ENCODE assay signal across 9 cellular contexts in the genomic region with DNA sequence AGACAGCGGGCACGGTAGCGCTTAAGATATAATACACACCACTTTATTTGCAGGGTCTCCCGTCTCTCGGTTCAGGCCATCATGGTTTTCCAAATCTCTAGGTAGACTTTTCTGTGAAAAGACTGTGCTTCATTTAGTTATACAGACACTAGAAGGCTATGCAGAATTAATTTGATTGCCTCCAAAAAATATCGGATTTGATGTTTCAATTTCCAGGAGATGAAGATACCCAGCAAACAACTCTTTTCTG. TPM values are rescaled to one million over a fixed set of nuclear protein-coding genes. Genes with fewer than 3 reads are reported as not detected.
DNase-seq lines count a peak whose midpoint lies in the region; ATAC-seq and TF ChIP-seq lines count a peak whose summit lies in the region.
"Had no signal": no experiment of that assay in that cellular context is flagged by ENCODE, and none has a peak within 500 bp of the region (broad histone marks: within the 10 kb centered on the region; RNA-seq: fewer than 3 reads in every experiment).

No MANE protein-coding gene starts in this region.

- peaks cover 33% of the 10 kb centered on the region for H3K4me1 ChIP-seq in CD8-positive, alpha-beta T cell (ENCODE audit: insufficient read depth, low read length)
- H3K4me1 ChIP-seq in PC-9 (replicated peaks; ENCODE audit: insufficient read depth), result peaks cover 35% of the 10 kb centered on the region
- peaks cover 13% of the 10 kb centered on the region for H3K4me1 ChIP-seq in rectal smooth muscle tissue (ENCODE audit: control insufficient read depth, insufficient read depth, low read length)

- H3K4me2 ChIP-seq in PC-9, result peak overlapping the region; percentile 95

- H3K9me3 ChIP-seq in CD8-positive, alpha-beta T cell (ENCODE audit: low read length), result no peaks in the 10 kb centered on the region
- no peaks in the 10 kb centered on the region for H3K9me3 ChIP-seq in PC-9 (ENCODE audit: insufficient read depth, low read depth)

- TF ChIP-seq CTCF in CD8-positive, alpha-beta T cell (IDR thresholded peaks at IDR 0.05), result no peak
- TF ChIP-seq CTCF in PC-9 (conservative IDR thresholded peaks at IDR 0.05), result no peak
- no peak for TF ChIP-seq CTCF in fibroblast of villous mesenchyme (IDR thresholded peaks at IDR 0.05; ENCODE audit: insufficient read depth, low read depth, low read length)

- H2AFZ ChIP-seq in PC-9, result peak overlapping the region; percentile 88

- POLR2A ChIA-PET in CD8-positive, alpha-beta T cell (lab: Charles Lee), result interaction anchor here (3.4 kb wide), 1 partner anchor 29 kb away, joined by 33 read pairs; a partner anchor contains a TSS
- POLR2A ChIA-PET in PC-9 (lab: Charles Lee; ENCODE audit: unreplicated experiment), result no interaction called here

- peaks cover 34% of the 10 kb centered on the region for H3K36me3 Mint-ChIP-seq in CD8-positive, alpha-beta T cell

- no peaks in the 10 kb centered on the region for H3K36me3 ChIP-seq in CD8-positive, alpha-beta T cell (ENCODE audit: insufficient read depth, low read length)
- H3K36me3 ChIP-seq in PC-9 (ENCODE audit: low read depth) (peaks cover 5% of the 10 kb centered on the region), rectal smooth muscle tissue (ENCODE audit: control insufficient read depth, insufficient read depth, low read length) (no peaks in the 10 kb centered on the region)

- no peaks in the 10 kb centered on the region for H3K27me3 ChIP-seq in CD8-positive, alpha-beta T cell (ENCODE audit: insufficient read depth, low read length)
- H3K27me3 ChIP-seq in PC-9 (ENCODE audit: insufficient read depth, low read depth) (no peaks in the 10 kb centered on the region), rectal smooth muscle tissue (ENCODE audit: control insufficient read depth, insufficient read depth, low read length) (no peaks in the 10 kb centered on the region)

- no peaks in the 10 kb centered on the region for H3K27me3 Mint-ChIP-seq in CD8-positive, alpha-beta T cell (ENCODE audit: low read depth)

- peak overlapping the region; percentile 61 for H3K4me3 ChIP-seq in CD8-positive, alpha-beta T cell (ENCODE audit: low read depth, low read length)
- H3K4me3 ChIP-seq in PC-9 (peak overlapping the region; percentile 93), fibroblast of villous mesenchyme (ENCODE audit: low read depth, low read length) (peak overlapping the region; percentile 98), rectal smooth muscle tissue (ENCODE audit: low read length) (peak overlapping the region; percentile 98)

- CTCF ChIA-PET in CD8-positive, alpha-beta T cell (lab: Charles Lee), result no interaction called here
- CTCF ChIA-PET in PC-9 (lab: Charles Lee), result no interaction called here

- no peak overlapping the region for H3K27ac Mint-ChIP-seq in CD8-positive, alpha-beta T cell
- H3K27ac Mint-ChIP-seq: T-helper 1 cell treated with Interleukin-12 subunit alpha and Interleukin-12 subunit beta and Interleukin-4 antibody, amounts not matched to agents 30 μg/mL and 1 μg/mL, for 36 hours had no signal

- H3K9me3 Mint-ChIP-seq in CD8-positive, alpha-beta T cell, result no peaks in the 10 kb centered on the region
- H3K9me3 Mint-ChIP-seq: T-helper 1 cell treated with Interleukin-12 subunit alpha and Interleukin-12 subunit beta and Interleukin-4 antibody, amounts not matched to agents 30 μg/mL and 1 μg/mL, for 36 hours had no signal

- H3K79me2 ChIP-seq in PC-9 (ENCODE audit: low read depth), result peaks cover 75% of the 10 kb centered on the region

- BruUV-seq in PC-9 (replicated peaks; lab: Mats Ljungman, UMichigan), result no TSS peak

- H3K9ac ChIP-seq in rectal smooth muscle tissue (ENCODE audit: low read length), result peak overlapping the region; percentile 81

- peaks cover 36% of the 10 kb centered on the region for H3K4me1 Mint-ChIP-seq in CD8-positive, alpha-beta T cell (ENCODE audit: low read depth)

- no peak for ATAC-seq in CD8-positive, alpha-beta T cell
- no peak for ATAC-seq in HG03520 (IDR thresholded peaks at IDR 0.05; ENCODE audit: unreplicated experiment)
- no peak for ATAC-seq in HG02759 (IDR thresholded peaks at IDR 0.05; ENCODE audit: unreplicated experiment)

- peak overlapping the region; percentile 89 for H3K27ac ChIP-seq in CD8-positive, alpha-beta T cell (ENCODE audit: low read depth, low read length)
- H3K27ac ChIP-seq in PC-9 (peak overlapping the region; percentile 85), rectal smooth muscle tissue (ENCODE audit: low read depth, low read length) (peak overlapping the region; percentile 85)

- peaks cover 5% of the 10 kb centered on the region; the same call in 1 of the 2 replicates for H3F3A ChIP-seq in PC-9 (ENCODE audit: insufficient read depth, low read depth)

- no peak overlapping the region for H3K4me3 Mint-ChIP-seq in CD8-positive, alpha-beta T cell
- H3K4me3 Mint-ChIP-seq: T-helper 1 cell treated with Interleukin-12 subunit alpha and Interleukin-12 subunit beta and Interleukin-4 antibody, amounts not matched to agents 30 μg/mL and 1 μg/mL, for 36 hours had no signal

- peaks cover 30% of the 10 kb centered on the region for H4K20me1 ChIP-seq in PC-9 (ENCODE audit: insufficient read depth)

- no peak for DNase-seq in CD8-positive, alpha-beta T cell
- no peak for DNase-seq in PC-9
- DNase-seq in fibroblast of villous mesenchyme (ENCODE audit: low read depth), result no peak
- DNase-seq in RPMI8226, result no peak
- no peak for DNase-seq in LoVo (ENCODE audit: low spot score)

- intact Hi-C loops in CD8-positive, alpha-beta T cell (cut with DNase I, micrococcal nuclease), result loop anchor here (1.0 to 10.0 kb wide), 6 partner anchors 29 to 1340 kb away; a partner anchor contains a TSS
- intact Hi-C loops in PC-9 (cut with micrococcal nuclease; ENCODE audit: unreplicated experiment), result loop anchor here (2.0 kb wide), 1 partner anchor 30 kb away; a partner anchor contains a TSS

- H3K9me2 ChIP-seq in PC-9 (ENCODE audit: insufficient read depth), result no peaks in the 10 kb centered on the region

RNA-seq across cellular contexts. Expression of a gene that starts 0.6 kb away (rescaled TPM):
- 10 to 100 TPM; 13.8 to 13.9 TPM for total RNA-seq in CD8-positive, alpha-beta T cell
- total RNA-seq in PC-9 (2021) (10.6 and 11.2 TPM in 2 replicates), fibroblast of villous mesenchyme (12.2 and 13.0 TPM in 2 replicates)

RNA-seq across cellular contexts. Expression of a gene that starts 1.7 kb away (rescaled TPM):
- 100 to 1,000 TPM; 108 to 115 TPM for total RNA-seq in CD8-positive, alpha-beta T cell
- total RNA-seq in PC-9 (2021) (140 and 169 TPM in 2 replicates), fibroblast of villous mesenchyme (370 and 397 TPM in 2 replicates)

RNA-seq across cellular contexts. Expression of a gene that starts 29.6 kb away (rescaled TPM):
- total RNA-seq in CD8-positive, alpha-beta T cell, result 10 to 100 TPM; 43.9 to 46.3 TPM
- total RNA-seq in PC-9 (2021), result 43.1 and 51.7 TPM in 2 replicates
- 62.5 and 70.8 TPM in 2 replicates for total RNA-seq in fibroblast of villous mesenchyme
